1 cellular context compared by ENCODE assay signal in the genomic region with DNA sequence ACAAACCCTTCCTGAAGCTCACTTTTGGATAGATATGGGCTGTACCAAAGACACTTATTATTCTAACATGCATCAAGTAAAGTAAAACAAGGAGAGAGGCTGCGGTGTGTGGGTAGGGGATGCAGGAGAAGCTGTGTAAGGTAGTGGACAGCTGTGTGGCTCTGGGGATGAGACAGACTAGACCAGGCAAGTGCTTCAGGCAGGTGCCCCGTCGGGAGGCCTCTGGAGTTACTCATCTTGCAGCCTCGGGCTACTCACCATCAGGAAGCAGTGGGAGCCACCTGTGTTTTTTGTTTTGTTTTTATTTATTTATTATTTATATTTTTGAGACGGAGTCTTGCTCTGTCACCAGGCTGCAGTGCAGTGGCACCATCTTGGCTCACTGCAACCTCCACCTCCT.
TF ChIP-seq lines count a peak whose summit lies in the region.

No MANE protein-coding gene starts in this region.

TF ChIP-seq in GM23338, 12 proteins besides CTCF, POLR2A, EP300 and RAD21 (continued from another document):
- TF ChIP-seq, protein P1, sequence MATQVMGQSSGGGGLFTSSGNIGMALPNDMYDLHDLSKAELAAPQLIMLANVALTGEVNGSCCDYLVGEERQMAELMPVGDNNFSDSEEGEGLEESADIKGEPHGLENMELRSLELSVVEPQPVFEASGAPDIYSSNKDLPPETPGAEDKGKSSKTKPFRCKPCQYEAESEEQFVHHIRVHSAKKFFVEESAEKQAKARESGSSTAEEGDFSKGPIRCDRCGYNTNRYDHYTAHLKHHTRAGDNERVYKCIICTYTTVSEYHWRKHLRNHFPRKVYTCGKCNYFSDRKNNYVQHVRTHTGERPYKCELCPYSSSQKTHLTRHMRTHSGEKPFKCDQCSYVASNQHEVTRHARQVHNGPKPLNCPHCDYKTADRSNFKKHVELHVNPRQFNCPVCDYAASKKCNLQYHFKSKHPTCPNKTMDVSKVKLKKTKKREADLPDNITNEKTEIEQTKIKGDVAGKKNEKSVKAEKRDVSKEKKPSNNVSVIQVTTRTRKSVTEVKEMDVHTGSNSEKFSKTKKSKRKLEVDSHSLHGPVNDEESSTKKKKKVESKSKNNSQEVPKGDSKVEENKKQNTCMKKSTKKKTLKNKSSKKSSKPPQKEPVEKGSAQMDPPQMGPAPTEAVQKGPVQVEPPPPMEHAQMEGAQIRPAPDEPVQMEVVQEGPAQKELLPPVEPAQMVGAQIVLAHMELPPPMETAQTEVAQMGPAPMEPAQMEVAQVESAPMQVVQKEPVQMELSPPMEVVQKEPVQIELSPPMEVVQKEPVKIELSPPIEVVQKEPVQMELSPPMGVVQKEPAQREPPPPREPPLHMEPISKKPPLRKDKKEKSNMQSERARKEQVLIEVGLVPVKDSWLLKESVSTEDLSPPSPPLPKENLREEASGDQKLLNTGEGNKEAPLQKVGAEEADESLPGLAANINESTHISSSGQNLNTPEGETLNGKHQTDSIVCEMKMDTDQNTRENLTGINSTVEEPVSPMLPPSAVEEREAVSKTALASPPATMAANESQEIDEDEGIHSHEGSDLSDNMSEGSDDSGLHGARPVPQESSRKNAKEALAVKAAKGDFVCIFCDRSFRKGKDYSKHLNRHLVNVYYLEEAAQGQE (IDR thresholded peaks at IDR 0.05; ENCODE audit: unreplicated experiment): no peak
- TF ChIP-seq EZH2 (IDR thresholded peaks at IDR 0.05; ENCODE audit: low read depth, unreplicated experiment): no peak
- no peak for TF ChIP-seq EZH2phosphoT487 (IDR thresholded peaks at IDR 0.05; ENCODE audit: unreplicated experiment)
- no peak for TF ChIP-seq CREB1 (CRISPR knock-in tag; IDR thresholded peaks at IDR 0.05; ENCODE audit: low read depth)
- no peak for TF ChIP-seq ZNF114 (CRISPR knock-in tag; IDR thresholded peaks at IDR 0.05)
- TF ChIP-seq NANOG (IDR thresholded peaks at IDR 0.05; ENCODE audit: borderline replicate concordance): no peak
- TF ChIP-seq STAT1 (IDR thresholded peaks at IDR 0.05; ENCODE audit: unreplicated experiment): no peak
- TF ChIP-seq, protein P2, sequence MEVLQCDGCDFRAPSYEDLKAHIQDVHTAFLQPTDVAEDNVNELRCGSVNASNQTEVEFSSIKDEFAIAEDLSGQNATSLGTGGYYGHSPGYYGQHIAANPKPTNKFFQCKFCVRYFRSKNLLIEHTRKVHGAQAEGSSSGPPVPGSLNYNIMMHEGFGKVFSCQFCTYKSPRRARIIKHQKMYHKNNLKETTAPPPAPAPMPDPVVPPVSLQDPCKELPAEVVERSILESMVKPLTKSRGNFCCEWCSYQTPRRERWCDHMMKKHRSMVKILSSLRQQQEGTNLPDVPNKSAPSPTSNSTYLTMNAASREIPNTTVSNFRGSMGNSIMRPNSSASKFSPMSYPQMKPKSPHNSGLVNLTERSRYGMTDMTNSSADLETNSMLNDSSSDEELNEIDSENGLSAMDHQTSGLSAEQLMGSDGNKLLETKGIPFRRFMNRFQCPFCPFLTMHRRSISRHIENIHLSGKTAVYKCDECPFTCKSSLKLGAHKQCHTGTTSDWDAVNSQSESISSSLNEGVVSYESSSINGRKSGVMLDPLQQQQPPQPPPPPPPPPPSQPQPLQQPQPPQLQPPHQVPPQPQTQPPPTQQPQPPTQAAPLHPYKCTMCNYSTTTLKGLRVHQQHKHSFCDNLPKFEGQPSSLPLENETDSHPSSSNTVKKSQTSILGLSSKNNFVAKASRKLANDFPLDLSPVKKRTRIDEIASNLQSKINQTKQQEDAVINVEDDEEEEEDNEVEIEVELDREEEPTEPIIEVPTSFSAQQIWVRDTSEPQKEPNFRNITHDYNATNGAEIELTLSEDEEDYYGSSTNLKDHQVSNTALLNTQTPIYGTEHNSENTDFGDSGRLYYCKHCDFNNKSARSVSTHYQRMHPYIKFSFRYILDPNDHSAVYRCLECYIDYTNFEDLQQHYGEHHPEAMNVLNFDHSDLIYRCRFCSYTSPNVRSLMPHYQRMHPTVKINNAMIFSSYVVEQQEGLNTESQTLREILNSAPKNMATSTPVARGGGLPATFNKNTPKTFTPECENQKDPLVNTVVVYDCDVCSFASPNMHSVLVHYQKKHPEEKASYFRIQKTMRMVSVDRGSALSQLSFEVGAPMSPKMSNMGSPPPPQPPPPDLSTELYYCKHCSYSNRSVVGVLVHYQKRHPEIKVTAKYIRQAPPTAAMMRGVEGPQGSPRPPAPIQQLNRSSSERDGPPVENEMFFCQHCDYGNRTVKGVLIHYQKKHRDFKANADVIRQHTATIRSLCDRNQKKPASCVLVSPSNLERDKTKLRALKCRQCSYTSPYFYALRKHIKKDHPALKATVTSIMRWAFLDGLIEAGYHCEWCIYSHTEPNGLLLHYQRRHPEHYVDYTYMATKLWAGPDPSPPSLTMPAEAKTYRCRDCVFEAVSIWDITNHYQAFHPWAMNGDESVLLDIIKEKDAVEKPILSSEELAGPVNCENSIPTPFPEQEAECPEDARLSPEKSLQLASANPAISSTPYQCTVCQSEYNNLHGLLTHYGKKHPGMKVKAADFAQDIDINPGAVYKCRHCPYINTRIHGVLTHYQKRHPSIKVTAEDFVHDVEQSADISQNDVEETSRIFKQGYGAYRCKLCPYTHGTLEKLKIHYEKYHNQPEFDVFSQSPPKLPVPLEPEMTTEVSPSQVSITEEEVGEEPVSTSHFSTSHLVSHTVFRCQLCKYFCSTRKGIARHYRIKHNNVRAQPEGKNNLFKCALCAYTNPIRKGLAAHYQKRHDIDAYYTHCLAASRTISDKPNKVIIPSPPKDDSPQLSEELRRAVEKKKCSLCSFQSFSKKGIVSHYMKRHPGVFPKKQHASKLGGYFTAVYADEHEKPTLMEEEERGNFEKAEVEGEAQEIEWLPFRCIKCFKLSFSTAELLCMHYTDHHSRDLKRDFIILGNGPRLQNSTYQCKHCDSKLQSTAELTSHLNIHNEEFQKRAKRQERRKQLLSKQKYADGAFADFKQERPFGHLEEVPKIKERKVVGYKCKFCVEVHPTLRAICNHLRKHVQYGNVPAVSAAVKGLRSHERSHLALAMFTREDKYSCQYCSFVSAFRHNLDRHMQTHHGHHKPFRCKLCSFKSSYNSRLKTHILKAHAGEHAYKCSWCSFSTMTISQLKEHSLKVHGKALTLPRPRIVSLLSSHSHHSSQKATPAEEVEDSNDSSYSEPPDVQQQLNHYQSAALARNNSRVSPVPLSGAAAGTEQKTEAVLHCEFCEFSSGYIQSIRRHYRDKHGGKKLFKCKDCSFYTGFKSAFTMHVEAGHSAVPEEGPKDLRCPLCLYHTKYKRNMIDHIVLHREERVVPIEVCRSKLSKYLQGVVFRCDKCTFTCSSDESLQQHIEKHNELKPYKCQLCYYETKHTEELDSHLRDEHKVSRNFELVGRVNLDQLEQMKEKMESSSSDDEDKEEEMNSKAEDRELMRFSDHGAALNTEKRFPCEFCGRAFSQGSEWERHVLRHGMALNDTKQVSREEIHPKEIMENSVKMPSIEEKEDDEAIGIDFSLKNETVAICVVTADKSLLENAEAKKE (CRISPR knock-in tag; IDR thresholded peaks at IDR 0.05): no peak
- TF ChIP-seq ZNF331 (CRISPR knock-in tag; IDR thresholded peaks at IDR 0.05; ENCODE audit: low read depth): no peak
- no peak for TF ChIP-seq JUNB (IDR thresholded peaks at IDR 0.05; ENCODE audit: unreplicated experiment)
